ENCODE assay signal across 1 cellular context in the genomic region with DNA sequence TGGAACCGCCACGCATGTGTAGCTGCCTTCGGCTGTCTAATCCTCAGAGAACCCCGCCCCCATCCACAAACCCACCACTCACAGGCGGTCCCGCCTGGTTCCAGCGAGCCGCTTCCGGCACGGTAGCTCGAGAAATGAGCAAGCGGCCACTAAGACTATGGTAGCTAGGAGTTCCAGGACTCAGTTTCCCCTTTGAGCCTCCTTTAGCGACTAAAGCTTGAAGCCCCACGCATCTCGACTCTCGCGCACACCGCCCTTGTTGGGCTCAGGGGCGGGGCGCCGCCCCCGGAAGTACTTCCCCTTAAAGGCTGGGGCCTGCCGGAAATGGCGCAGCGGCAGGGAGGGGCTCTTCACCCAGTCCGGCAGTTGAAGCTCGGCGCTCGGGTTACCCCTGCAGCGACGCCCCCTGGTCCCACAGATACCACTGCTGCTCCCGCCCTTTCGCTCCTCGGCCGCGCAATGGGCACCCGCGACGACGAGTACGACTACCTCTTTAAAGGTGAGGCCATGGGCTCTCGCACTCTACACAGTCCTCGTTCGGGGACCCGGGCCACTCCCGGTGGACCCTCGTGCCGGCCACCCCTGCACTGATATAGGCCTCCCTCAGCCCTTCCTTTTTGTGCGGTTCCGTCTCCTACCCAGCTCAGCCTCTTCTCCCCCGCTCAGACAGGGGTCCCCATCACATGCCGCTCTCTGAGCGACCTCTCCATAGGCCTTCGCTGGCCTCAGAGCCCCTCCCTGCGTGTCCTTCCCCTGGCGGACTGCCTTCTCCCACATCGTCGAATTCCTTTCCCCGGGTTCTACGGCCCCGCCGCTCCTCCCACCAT.
TF ChIP-seq lines count a peak whose summit lies in the region.

Gene RAB11A, plus strand, starts transcription at position 365 of the 827 bp plus-strand sequence. Its CDS starts 95 bp downstream, at position 460.

TF ChIP-seq in WTC11, 78 proteins besides CTCF, POLR2A, EP300 and RAD21 (continued from another document and continues in another):
- TF ChIP-seq, protein P1, sequence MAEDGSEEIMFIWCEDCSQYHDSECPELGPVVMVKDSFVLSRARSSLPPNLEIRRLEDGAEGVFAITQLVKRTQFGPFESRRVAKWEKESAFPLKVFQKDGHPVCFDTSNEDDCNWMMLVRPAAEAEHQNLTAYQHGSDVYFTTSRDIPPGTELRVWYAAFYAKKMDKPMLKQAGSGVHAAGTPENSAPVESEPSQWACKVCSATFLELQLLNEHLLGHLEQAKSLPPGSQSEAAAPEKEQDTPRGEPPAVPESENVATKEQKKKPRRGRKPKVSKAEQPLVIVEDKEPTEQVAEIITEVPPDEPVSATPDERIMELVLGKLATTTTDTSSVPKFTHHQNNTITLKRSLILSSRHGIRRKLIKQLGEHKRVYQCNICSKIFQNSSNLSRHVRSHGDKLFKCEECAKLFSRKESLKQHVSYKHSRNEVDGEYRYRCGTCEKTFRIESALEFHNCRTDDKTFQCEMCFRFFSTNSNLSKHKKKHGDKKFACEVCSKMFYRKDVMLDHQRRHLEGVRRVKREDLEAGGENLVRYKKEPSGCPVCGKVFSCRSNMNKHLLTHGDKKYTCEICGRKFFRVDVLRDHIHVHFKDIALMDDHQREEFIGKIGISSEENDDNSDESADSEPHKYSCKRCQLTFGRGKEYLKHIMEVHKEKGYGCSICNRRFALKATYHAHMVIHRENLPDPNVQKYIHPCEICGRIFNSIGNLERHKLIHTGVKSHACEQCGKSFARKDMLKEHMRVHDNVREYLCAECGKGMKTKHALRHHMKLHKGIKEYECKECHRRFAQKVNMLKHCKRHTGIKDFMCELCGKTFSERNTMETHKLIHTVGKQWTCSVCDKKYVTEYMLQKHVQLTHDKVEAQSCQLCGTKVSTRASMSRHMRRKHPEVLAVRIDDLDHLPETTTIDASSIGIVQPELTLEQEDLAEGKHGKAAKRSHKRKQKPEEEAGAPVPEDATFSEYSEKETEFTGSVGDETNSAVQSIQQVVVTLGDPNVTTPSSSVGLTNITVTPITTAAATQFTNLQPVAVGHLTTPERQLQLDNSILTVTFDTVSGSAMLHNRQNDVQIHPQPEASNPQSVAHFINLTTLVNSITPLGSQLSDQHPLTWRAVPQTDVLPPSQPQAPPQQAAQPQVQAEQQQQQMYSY (CRISPR knock-in tag; IDR thresholded peaks at IDR 0.05): no peak
- TF ChIP-seq, protein P2, sequence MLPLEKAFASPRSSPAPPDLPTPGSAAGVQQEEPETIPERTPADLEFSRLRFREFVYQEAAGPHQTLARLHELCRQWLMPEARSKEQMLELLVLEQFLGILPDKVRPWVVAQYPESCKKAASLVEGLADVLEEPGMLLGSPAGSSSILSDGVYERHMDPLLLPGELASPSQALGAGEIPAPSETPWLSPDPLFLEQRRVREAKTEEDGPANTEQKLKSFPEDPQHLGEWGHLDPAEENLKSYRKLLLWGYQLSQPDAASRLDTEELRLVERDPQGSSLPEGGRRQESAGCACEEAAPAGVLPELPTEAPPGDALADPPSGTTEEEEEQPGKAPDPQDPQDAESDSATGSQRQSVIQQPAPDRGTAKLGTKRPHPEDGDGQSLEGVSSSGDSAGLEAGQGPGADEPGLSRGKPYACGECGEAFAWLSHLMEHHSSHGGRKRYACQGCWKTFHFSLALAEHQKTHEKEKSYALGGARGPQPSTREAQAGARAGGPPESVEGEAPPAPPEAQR (CRISPR knock-in tag; IDR thresholded peaks at IDR 0.05): no peak
- TF ChIP-seq TCF7 (CRISPR knock-in tag; IDR thresholded peaks at IDR 0.05; ENCODE audit: low read depth) (no peak), E2F4 (CRISPR knock-in tag; IDR thresholded peaks at IDR 0.05; ENCODE audit: borderline replicate concordance, low read depth) (peak; percentile 11; the same call in 1 of the 2 replicates), ATF3 (CRISPR knock-in tag; conservative IDR thresholded peaks at IDR 0.05) (no peak), GABPB1 (CRISPR knock-in tag; IDR thresholded peaks at IDR 0.05) (peak; percentile 61; the same call in 1 of the 2 replicates), E2F1 (CRISPR knock-in tag; IDR thresholded peaks at IDR 0.05) (0 out of 2 replicates have a peak, but pooled peaks have one; percentile 70), ZNF396 (CRISPR knock-in tag; IDR thresholded peaks at IDR 0.05; ENCODE audit: borderline replicate concordance) (no peak), NR1H2 (CRISPR knock-in tag; IDR thresholded peaks at IDR 0.05) (no peak), OVOL2 (CRISPR knock-in tag; IDR thresholded peaks at IDR 0.05; ENCODE audit: borderline replicate concordance) (peak; percentile 81; the same call in 1 of the 2 replicates), ZNF232 (CRISPR knock-in tag; IDR thresholded peaks at IDR 0.05) (0 out of 2 replicates have a peak, but pooled peaks have one; percentile 80), ZNF423 (CRISPR knock-in tag; IDR thresholded peaks at IDR 0.05) (no peak), ESRRA (CRISPR knock-in tag; IDR thresholded peaks at IDR 0.05; ENCODE audit: borderline replicate concordance) (peak; percentile 72; the same call in 1 of the 2 replicates), PRRX2 (CRISPR knock-in tag; IDR thresholded peaks at IDR 0.05) (no peak; the same call in 1 of the 2 replicates), TP53 (CRISPR knock-in tag; IDR thresholded peaks at IDR 0.05) (no peak), GTF2I (CRISPR knock-in tag; conservative IDR thresholded peaks at IDR 0.05) (no peak), NR2C2 (CRISPR knock-in tag; IDR thresholded peaks at IDR 0.05) (peak; percentile 85), RELA (CRISPR knock-in tag; IDR thresholded peaks at IDR 0.05; ENCODE audit: borderline replicate concordance) (no peak), ZNF416 (CRISPR knock-in tag; IDR thresholded peaks at IDR 0.05) (peak; percentile 85; the same call in 1 of the 2 replicates), IRF2 (CRISPR knock-in tag; IDR thresholded peaks at IDR 0.05; ENCODE audit: borderline replicate concordance, low read depth) (no peak), MYBL2 (CRISPR knock-in tag; IDR thresholded peaks at IDR 0.05) (peak; percentile 72), ZBTB21 (CRISPR knock-in tag; IDR thresholded peaks at IDR 0.05; ENCODE audit: borderline replicate concordance) (no peak), SMAD3 (CRISPR knock-in tag; IDR thresholded peaks at IDR 0.05; ENCODE audit: borderline replicate concordance) (0 out of 2 replicates have a peak, but pooled peaks have one; percentile 62), TEAD4 (CRISPR knock-in tag; IDR thresholded peaks at IDR 0.05) (0 out of 2 replicates have a peak, but pooled peaks have one; percentile 15), FOXK1 (CRISPR knock-in tag; IDR thresholded peaks at IDR 0.05) (peak; percentile 78; the same call in 1 of the 2 replicates), FOXP4 (CRISPR knock-in tag; IDR thresholded peaks at IDR 0.05) (no peak; the same call in 1 of the 2 replicates), ZNF219 (CRISPR knock-in tag; IDR thresholded peaks at IDR 0.05; ENCODE audit: borderline replicate concordance) (no peak), ZNF138 (CRISPR knock-in tag; conservative IDR thresholded peaks at IDR 0.05) (no peak), ZNF263 (CRISPR knock-in tag; IDR thresholded peaks at IDR 0.05; ENCODE audit: low read depth) (no peak)
- TF ChIP-seq, protein P3, sequence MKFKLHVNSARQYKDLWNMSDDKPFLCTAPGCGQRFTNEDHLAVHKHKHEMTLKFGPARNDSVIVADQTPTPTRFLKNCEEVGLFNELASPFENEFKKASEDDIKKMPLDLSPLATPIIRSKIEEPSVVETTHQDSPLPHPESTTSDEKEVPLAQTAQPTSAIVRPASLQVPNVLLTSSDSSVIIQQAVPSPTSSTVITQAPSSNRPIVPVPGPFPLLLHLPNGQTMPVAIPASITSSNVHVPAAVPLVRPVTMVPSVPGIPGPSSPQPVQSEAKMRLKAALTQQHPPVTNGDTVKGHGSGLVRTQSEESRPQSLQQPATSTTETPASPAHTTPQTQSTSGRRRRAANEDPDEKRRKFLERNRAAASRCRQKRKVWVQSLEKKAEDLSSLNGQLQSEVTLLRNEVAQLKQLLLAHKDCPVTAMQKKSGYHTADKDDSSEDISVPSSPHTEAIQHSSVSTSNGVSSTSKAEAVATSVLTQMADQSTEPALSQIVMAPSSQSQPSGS (CRISPR knock-in tag; IDR thresholded peaks at IDR 0.05; ENCODE audit: borderline replicate concordance, low read depth): no peak
- TF ChIP-seq, protein P4, sequence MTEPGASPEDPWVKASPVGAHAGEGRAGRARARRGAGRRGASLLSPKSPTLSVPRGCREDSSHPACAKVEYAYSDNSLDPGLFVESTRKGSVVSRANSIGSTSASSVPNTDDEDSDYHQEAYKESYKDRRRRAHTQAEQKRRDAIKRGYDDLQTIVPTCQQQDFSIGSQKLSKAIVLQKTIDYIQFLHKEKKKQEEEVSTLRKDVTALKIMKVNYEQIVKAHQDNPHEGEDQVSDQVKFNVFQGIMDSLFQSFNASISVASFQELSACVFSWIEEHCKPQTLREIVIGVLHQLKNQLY (CRISPR knock-in tag; IDR thresholded peaks at IDR 0.05): no peak
- TF ChIP-seq, protein P5, sequence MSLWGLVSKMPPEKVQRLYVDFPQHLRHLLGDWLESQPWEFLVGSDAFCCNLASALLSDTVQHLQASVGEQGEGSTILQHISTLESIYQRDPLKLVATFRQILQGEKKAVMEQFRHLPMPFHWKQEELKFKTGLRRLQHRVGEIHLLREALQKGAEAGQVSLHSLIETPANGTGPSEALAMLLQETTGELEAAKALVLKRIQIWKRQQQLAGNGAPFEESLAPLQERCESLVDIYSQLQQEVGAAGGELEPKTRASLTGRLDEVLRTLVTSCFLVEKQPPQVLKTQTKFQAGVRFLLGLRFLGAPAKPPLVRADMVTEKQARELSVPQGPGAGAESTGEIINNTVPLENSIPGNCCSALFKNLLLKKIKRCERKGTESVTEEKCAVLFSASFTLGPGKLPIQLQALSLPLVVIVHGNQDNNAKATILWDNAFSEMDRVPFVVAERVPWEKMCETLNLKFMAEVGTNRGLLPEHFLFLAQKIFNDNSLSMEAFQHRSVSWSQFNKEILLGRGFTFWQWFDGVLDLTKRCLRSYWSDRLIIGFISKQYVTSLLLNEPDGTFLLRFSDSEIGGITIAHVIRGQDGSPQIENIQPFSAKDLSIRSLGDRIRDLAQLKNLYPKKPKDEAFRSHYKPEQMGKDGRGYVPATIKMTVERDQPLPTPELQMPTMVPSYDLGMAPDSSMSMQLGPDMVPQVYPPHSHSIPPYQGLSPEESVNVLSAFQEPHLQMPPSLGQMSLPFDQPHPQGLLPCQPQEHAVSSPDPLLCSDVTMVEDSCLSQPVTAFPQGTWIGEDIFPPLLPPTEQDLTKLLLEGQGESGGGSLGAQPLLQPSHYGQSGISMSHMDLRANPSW (CRISPR knock-in tag; conservative IDR thresholded peaks at IDR 0.05; ENCODE audit: low read depth): no peak
- TF ChIP-seq, protein P6, sequence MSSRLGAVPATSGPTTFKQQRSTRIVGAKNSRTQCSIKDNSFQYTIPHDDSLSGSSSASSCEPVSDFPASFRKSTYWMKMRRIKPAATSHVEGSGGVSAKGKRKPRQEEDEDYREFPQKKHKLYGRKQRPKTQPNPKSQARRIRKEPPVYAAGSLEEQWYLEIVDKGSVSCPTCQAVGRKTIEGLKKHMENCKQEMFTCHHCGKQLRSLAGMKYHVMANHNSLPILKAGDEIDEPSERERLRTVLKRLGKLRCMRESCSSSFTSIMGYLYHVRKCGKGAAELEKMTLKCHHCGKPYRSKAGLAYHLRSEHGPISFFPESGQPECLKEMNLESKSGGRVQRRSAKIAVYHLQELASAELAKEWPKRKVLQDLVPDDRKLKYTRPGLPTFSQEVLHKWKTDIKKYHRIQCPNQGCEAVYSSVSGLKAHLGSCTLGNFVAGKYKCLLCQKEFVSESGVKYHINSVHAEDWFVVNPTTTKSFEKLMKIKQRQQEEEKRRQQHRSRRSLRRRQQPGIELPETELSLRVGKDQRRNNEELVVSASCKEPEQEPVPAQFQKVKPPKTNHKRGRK (CRISPR knock-in tag; IDR thresholded peaks at IDR 0.05; ENCODE audit: borderline replicate concordance): no peak
- TF ChIP-seq, protein P7, sequence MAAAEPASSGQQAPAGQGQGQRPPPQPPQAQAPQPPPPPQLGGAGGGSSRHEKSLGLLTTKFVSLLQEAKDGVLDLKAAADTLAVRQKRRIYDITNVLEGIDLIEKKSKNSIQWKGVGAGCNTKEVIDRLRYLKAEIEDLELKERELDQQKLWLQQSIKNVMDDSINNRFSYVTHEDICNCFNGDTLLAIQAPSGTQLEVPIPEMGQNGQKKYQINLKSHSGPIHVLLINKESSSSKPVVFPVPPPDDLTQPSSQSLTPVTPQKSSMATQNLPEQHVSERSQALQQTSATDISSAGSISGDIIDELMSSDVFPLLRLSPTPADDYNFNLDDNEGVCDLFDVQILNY (CRISPR knock-in tag; IDR thresholded peaks at IDR 0.05): no peak
